ENCODE assay signal across 22 cellular contexts in the genomic region with DNA sequence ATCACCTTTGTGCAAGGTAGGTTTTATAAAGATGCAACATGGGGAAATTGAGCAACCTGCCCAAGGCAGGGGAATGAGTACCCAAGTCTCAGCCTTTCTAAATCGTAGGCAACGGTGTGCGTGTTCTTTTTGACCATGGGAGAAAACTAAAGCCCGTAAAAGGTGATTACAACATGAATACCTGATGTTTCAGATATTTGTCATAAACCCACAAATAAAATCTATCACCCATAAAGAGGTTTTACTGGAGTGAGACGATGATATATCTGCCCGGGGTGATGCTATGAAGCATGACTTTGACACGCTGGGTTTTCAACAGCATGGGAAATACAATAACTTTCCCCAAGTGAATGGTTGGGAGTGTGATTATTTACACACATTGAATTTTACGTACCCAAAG.
"Had no signal": no experiment of that assay in that cellular context is flagged by ENCODE, and none has a peak within 500 bp of the region (broad histone marks: within the 10 kb centered on the region; RNA-seq: fewer than 3 reads in every experiment).

No MANE protein-coding gene starts in this region.

- H3K4me1 ChIP-seq: thyroid gland had no signal

- H3K4me1 Mint-ChIP-seq: natural killer cell had no signal

- H3K9me3 Mint-ChIP-seq: activated naive CD4-positive, alpha-beta T cell treated with anti-CD3 and anti-CD28 coated beads for 36 hours; activated T-cell treated with anti-CD3 and anti-CD28 coated beads, Interleukin-2, amount 50 U/mL, for 4 hours; natural killer cell had no signal

- H3K9me3 ChIP-seq: heart left ventricle, ovary, psoas muscle, thyroid gland had no signal

- DNase-seq: activated CD4-positive, alpha-beta T cell treated with anti-CD3 and anti-CD28 coated beads, Interleukin-2, amount 10 ng/mL, durations not matched to agents 7 days and 5 days; activated CD8-positive, alpha-beta T cell treated with anti-CD3 and anti-CD28 coated beads, Interleukin-2, amount 10 ng/mL, durations not matched to agents 7 days and 5 days; activated naive CD4-positive, alpha-beta T cell treated with anti-CD3 and anti-CD28 coated beads for 36 hours; activated T-cell treated with anti-CD3 and anti-CD28 coated beads, Interleukin-2, amount 50 U/mL, for 4 hours; anterior cingulate cortex; brain microvascular endothelial cell; foreskin fibroblast; heart left ventricle; left cardiac atrium; mesendoderm; natural killer cell; ovary; psoas muscle; stimulated activated CD4-positive, alpha-beta T cell treated with anti-CD3 and anti-CD28 coated beads, Interleukin-4, amount 100 ng/mL, for 4 hours; stimulated activated naive CD4-positive, alpha-beta T cell; T1000; thyroid gland had no signal

- H3K27me3 ChIP-seq: brain microvascular endothelial cell, heart left ventricle, ovary, thyroid gland had no signal

- H3K27ac ChIP-seq: brain microvascular endothelial cell, coronary artery, heart left ventricle, ovary, psoas muscle, thyroid gland had no signal

- FAIRE-seq: urothelium cell line had no signal

- H3K4me3 Mint-ChIP-seq: activated CD4-positive, alpha-beta T cell treated with anti-CD3 and anti-CD28 coated beads, Interleukin-2, amount 10 ng/mL, durations not matched to agents 7 days and 5 days; activated CD8-positive, alpha-beta T cell treated with anti-CD3 and anti-CD28 coated beads, Interleukin-2, amount 10 ng/mL, durations not matched to agents 7 days and 5 days; activated naive CD4-positive, alpha-beta T cell treated with anti-CD3 and anti-CD28 coated beads for 36 hours; activated T-cell treated with anti-CD3 and anti-CD28 coated beads, Interleukin-2, amount 50 U/mL, for 4 hours; natural killer cell had no signal

- H3K4me3 ChIP-seq: coronary artery, heart left ventricle, ovary, psoas muscle, thyroid gland had no signal

- H3K36me3 ChIP-seq: brain microvascular endothelial cell, heart left ventricle, ovary, thyroid gland had no signal

- H3K36me3 Mint-ChIP-seq: natural killer cell had no signal

- ATAC-seq: activated CD4-positive, CD25-positive, alpha-beta regulatory T cell treated with anti-CD3 and anti-CD28 coated beads, Interleukin-2, amount 50 U/mL, for 24 hours; activated CD8-positive, alpha-beta T cell treated with anti-CD3 and anti-CD28 coated beads, Interleukin-2, amount 10 ng/mL, durations not matched to agents 7 days and 5 days; activated T-cell treated with anti-CD3 and anti-CD28 coated beads, Interleukin-2, amount 50 U/mL, for 4 hours; heart left ventricle; left cardiac atrium; natural killer cell; psoas muscle; sciatic nerve; SK-N-SH treated with all-trans-retinoic acid at 6 μM for 48 hours had no signal

- H3K27me3 Mint-ChIP-seq: activated CD4-positive, alpha-beta T cell treated with anti-CD3 and anti-CD28 coated beads, Interleukin-2, amount 10 ng/mL, durations not matched to agents 7 days and 5 days had no signal

- H3K27ac Mint-ChIP-seq: activated CD4-positive, alpha-beta T cell treated with anti-CD3 and anti-CD28 coated beads, Interleukin-2, amount 10 ng/mL, durations not matched to agents 7 days and 5 days; activated CD8-positive, alpha-beta T cell treated with anti-CD3 and anti-CD28 coated beads, Interleukin-2, amount 10 ng/mL, durations not matched to agents 7 days and 5 days; activated naive CD4-positive, alpha-beta T cell treated with anti-CD3 and anti-CD28 coated beads for 36 hours; natural killer cell had no signal
